In genomic region chr17:72890711-72891110, GRCh38 we compare ENCODE assay signal across 18 cellular contexts.
DNase-seq lines count a peak whose midpoint lies in the region; ATAC-seq, FAIRE-seq and TF ChIP-seq lines count a peak whose summit lies in the region.
"Had no signal": no experiment of that assay in that cellular context is flagged by ENCODE, and none has a peak within 500 bp of the region (broad histone marks: within the 10 kb centered on the region; RNA-seq: fewer than 3 reads in every experiment).

No MANE protein-coding gene starts in this region.

- H3K4me1 Mint-ChIP-seq in activated naive CD4-positive, alpha-beta T cell treated with anti-CD3 and anti-CD28 coated beads for 36 hours (ENCODE audit: low read depth), result peaks cover 20% of the 10 kb centered on the region
- H3K4me1 Mint-ChIP-seq in stimulated activated naive CD8-positive, alpha-beta T cell treated with anti-CD3 and anti-CD28 coated beads, Interleukin-15, Interleukin-2, amounts not matched to agents 100 ng/mL and 50 ng/mL, for 24 hours (ENCODE audit: low read depth), result peaks cover 24% of the 10 kb centered on the region
- H3K4me1 Mint-ChIP-seq: activated naive CD4-positive, alpha-beta T cell treated with anti-CD3 and anti-CD28 coated beads, Interleukin-2, amount 10 ng/mL, durations not matched to agents 7 days and 5 days; mesothelial cell of epicardium had no signal

- no peak overlapping the region for H3K9ac ChIP-seq in PC-3 (ENCODE audit: low read length)

- no peaks in the 10 kb centered on the region for H4K20me1 ChIP-seq in PC-3 (ENCODE audit: low read length)

- TF ChIP-seq CTCF in PC-3 (conservative IDR thresholded peaks at IDR 0.05; ENCODE audit: low read depth, low read length) (no peak), choroid plexus epithelial cell (conservative IDR thresholded peaks at IDR 0.05; ENCODE audit: low read depth, low read length) (no peak), dorsolateral prefrontal cortex (IDR thresholded peaks at IDR 0.05 in 54 of 56, conservative IDR thresholded peaks at IDR 0.05 in 2 of 56; ENCODE audit: low read depth in 1 of 56, partially characterized antibody in 56 of 56) (no peak)

- peak overlapping the region; percentile 40 for H3K27ac Mint-ChIP-seq in activated naive CD4-positive, alpha-beta T cell treated with anti-CD3 and anti-CD28 coated beads for 36 hours
- H3K27ac Mint-ChIP-seq in stimulated activated naive CD8-positive, alpha-beta T cell treated with anti-CD3 and anti-CD28 coated beads, Interleukin-15, Interleukin-2, amounts not matched to agents 100 ng/mL and 50 ng/mL, for 24 hours, result peak overlapping the region; percentile 64
- H3K27ac Mint-ChIP-seq: activated naive CD4-positive, alpha-beta T cell treated with anti-CD3 and anti-CD28 coated beads, Interleukin-2, amount 10 ng/mL, durations not matched to agents 7 days and 5 days; mesothelial cell of epicardium had no signal

- FAIRE-seq in GM12891 (lab: Jason Lieb, UNC), result no peak
- FAIRE-seq: islet of Langerhans had no signal

- H3K4me2 ChIP-seq in PC-3 (ENCODE audit: low read length), result peak overlapping the region; percentile 1; the same call in 1 of the 2 replicates

- H3K36me3 ChIP-seq in PC-3 (ENCODE audit: low read depth, low read length), result no peaks in the 10 kb centered on the region

- no peak overlapping the region for H3K4me3 ChIP-seq in PC-3 (ENCODE audit: low read length)
- H3K4me3 ChIP-seq in choroid plexus epithelial cell (ENCODE audit: low read depth, low read length), result no peak overlapping the region
- no peak overlapping the region for H3K4me3 ChIP-seq in dorsolateral prefrontal cortex

- no TSS peak for BruUV-seq in PC-3 (replicated peaks; lab: Mats Ljungman, UMichigan)

- no peak overlapping the region for H3K4me3 Mint-ChIP-seq in activated naive CD4-positive, alpha-beta T cell treated with anti-CD3 and anti-CD28 coated beads for 36 hours
- no peak overlapping the region for H3K4me3 Mint-ChIP-seq in stimulated activated naive CD8-positive, alpha-beta T cell treated with anti-CD3 and anti-CD28 coated beads, Interleukin-15, Interleukin-2, amounts not matched to agents 100 ng/mL and 50 ng/mL, for 24 hours
- H3K4me3 Mint-ChIP-seq: activated naive CD4-positive, alpha-beta T cell treated with anti-CD3 and anti-CD28 coated beads, Interleukin-2, amount 10 ng/mL, durations not matched to agents 7 days and 5 days; mesothelial cell of epicardium had no signal

- no peak for DNase-seq in activated naive CD4-positive, alpha-beta T cell treated with anti-CD3 and anti-CD28 coated beads for 36 hours
- DNase-seq in activated naive CD4-positive, alpha-beta T cell (lab: John Stamatoyannopoulos, UW), result no peak
- peak; percentile 76 for DNase-seq in PC-3
- DNase-seq in choroid plexus epithelial cell (ENCODE audit: low read depth), result peak; percentile 63
- no peak for DNase-seq in dorsolateral prefrontal cortex
- no peak for DNase-seq in GM12891 (ENCODE audit: insufficient read length, low spot score)
- DNase-seq in OCI-M2 (lab: John Stamatoyannopoulos, UW; ENCODE audit: unreplicated experiment), result no peak
- DNase-seq: activated naive CD4-positive, alpha-beta T cell treated with anti-CD3 and anti-CD28 coated beads, Interleukin-2, amount 10 ng/mL, durations not matched to agents 7 days and 5 days; AML-193; caudate nucleus; KBM-7; NCI-H1436; NCI-H345; right cardiac atrium; trophoblast cell had no signal

- H3K36me3 Mint-ChIP-seq in activated naive CD4-positive, alpha-beta T cell treated with anti-CD3 and anti-CD28 coated beads for 36 hours (ENCODE audit: low read depth), result peaks cover 44% of the 10 kb centered on the region
- H3K36me3 Mint-ChIP-seq in stimulated activated naive CD8-positive, alpha-beta T cell treated with anti-CD3 and anti-CD28 coated beads, Interleukin-15, Interleukin-2, amounts not matched to agents 100 ng/mL and 50 ng/mL, for 24 hours (ENCODE audit: low read depth), result peaks cover 41% of the 10 kb centered on the region
- H3K36me3 Mint-ChIP-seq: mesothelial cell of epicardium had no signal

- H3K27ac ChIP-seq in PC-3 (ENCODE audit: low read length) (no peak overlapping the region), dorsolateral prefrontal cortex (no peak overlapping the region)

- H3K4me1 ChIP-seq in PC-3 (ENCODE audit: insufficient read depth, low read length), result peaks cover 16% of the 10 kb centered on the region

- no peak overlapping the region for H2AFZ ChIP-seq in PC-3 (ENCODE audit: low read length)

- no peaks in the 10 kb centered on the region for H3K9me3 Mint-ChIP-seq in activated naive CD4-positive, alpha-beta T cell treated with anti-CD3 and anti-CD28 coated beads for 36 hours
- H3K9me3 Mint-ChIP-seq in stimulated activated naive CD8-positive, alpha-beta T cell treated with anti-CD3 and anti-CD28 coated beads, Interleukin-15, Interleukin-2, amounts not matched to agents 100 ng/mL and 50 ng/mL, for 24 hours, result no peaks in the 10 kb centered on the region
- H3K9me3 Mint-ChIP-seq: activated naive CD4-positive, alpha-beta T cell treated with anti-CD3 and anti-CD28 coated beads, Interleukin-2, amount 10 ng/mL, durations not matched to agents 7 days and 5 days had no signal

- no peak for TF ChIP-seq POLR2A in GM12891 (IDR thresholded peaks at IDR 0.05; ENCODE audit: low read depth, low read length)

- peak; percentile 79 for ATAC-seq in PC-3
- ATAC-seq: right cardiac atrium had no signal

- no peaks in the 10 kb centered on the region for H3K9me2 ChIP-seq in PC-3 (replicated peaks; ENCODE audit: low read length)

- H3F3A ChIP-seq in PC-3 (ENCODE audit: low read length, unreplicated experiment), result no peaks in the 10 kb centered on the region

- H3K27me3 ChIP-seq in PC-3 (ENCODE audit: low read length) (no peaks in the 10 kb centered on the region), dorsolateral prefrontal cortex (no peaks in the 10 kb centered on the region)

- intact Hi-C loops in activated naive CD4-positive, alpha-beta T cell treated with anti-CD3 and anti-CD28 coated beads for 36 hours (cut with micrococcal nuclease), result no loop called here
- intact Hi-C loops in PC-3 (cut with micrococcal nuclease), result no loop called here
- intact Hi-C loops in dorsolateral prefrontal cortex (cut with DNase I), result no loop called here

- H3K79me2 ChIP-seq in PC-3 (ENCODE audit: low read length), result no peaks in the 10 kb centered on the region

- no peaks in the 10 kb centered on the region for H3K27me3 Mint-ChIP-seq in activated naive CD4-positive, alpha-beta T cell treated with anti-CD3 and anti-CD28 coated beads for 36 hours (ENCODE audit: low read depth)
- H3K27me3 Mint-ChIP-seq in stimulated activated naive CD8-positive, alpha-beta T cell treated with anti-CD3 and anti-CD28 coated beads, Interleukin-15, Interleukin-2, amounts not matched to agents 100 ng/mL and 50 ng/mL, for 24 hours, result no peaks in the 10 kb centered on the region
- H3K27me3 Mint-ChIP-seq: activated naive CD4-positive, alpha-beta T cell treated with anti-CD3 and anti-CD28 coated beads, Interleukin-2, amount 10 ng/mL, durations not matched to agents 7 days and 5 days had no signal

- POLR2A ChIA-PET in PC-3 (lab: Charles Lee; ENCODE audit: unreplicated experiment), result interaction anchor here (0.5 kb wide), 1 partner anchor 334 kb away, joined by 3 read pairs; no protein-coding TSS in a partner anchor

- CTCF ChIA-PET in activated naive CD4-positive, alpha-beta T cell treated with anti-CD3 and anti-CD28 coated beads for 36 hours (lab: Charles Lee), result interaction anchor here (0.6 to 1.4 kb wide), 2 partner anchors 163 to 165 kb away, joined by 3 read pairs; no protein-coding TSS in a partner anchor
- CTCF ChIA-PET in PC-3 (lab: Charles Lee), result no interaction called here

- H3K9me3 ChIP-seq in PC-3 (ENCODE audit: low read length), result no peaks in the 10 kb centered on the region

TF ChIP-seq in GM12891, 5 proteins besides CTCF, POLR2A, EP300 and RAD21:
- TF ChIP-seq POU2F2 (IDR thresholded peaks at IDR 0.05; ENCODE audit: low read depth, low read length), result no peak
- no peak for TF ChIP-seq TAF1 (IDR thresholded peaks at IDR 0.05; ENCODE audit: low read depth, low read length)
- TF ChIP-seq PAX5 (IDR thresholded peaks at IDR 0.05; ENCODE audit: insufficient read depth, low read length, severe bottlenecking), result no peak
- no peak for TF ChIP-seq SPI1 (IDR thresholded peaks at IDR 0.05; ENCODE audit: low read depth, low read length)
- TF ChIP-seq POLR2AphosphoS5 (IDR thresholded peaks at IDR 0.05; ENCODE audit: low read depth, low read length), result no peak
TF ChIP-seq in GM12891: peak in this region for 0.

Comparison
In these comparisons a context has a peak if more than half of its experiments do, and no peak if none do; other contexts are left out.
1. DNase-seq: peak in PC-3 (single experiment) and choroid plexus epithelial cell (single experiment); none in activated naive CD4-positive, alpha-beta T cell treated with anti-CD3 and anti-CD28 coated beads for 36 hours (single experiment), activated naive CD4-positive, alpha-beta T cell (0 of 4), dorsolateral prefrontal cortex (0 of 10), GM12891 (single experiment) and OCI-M2 (single experiment).